9 cellular contexts compared by ENCODE assay signal in the genomic region with DNA sequence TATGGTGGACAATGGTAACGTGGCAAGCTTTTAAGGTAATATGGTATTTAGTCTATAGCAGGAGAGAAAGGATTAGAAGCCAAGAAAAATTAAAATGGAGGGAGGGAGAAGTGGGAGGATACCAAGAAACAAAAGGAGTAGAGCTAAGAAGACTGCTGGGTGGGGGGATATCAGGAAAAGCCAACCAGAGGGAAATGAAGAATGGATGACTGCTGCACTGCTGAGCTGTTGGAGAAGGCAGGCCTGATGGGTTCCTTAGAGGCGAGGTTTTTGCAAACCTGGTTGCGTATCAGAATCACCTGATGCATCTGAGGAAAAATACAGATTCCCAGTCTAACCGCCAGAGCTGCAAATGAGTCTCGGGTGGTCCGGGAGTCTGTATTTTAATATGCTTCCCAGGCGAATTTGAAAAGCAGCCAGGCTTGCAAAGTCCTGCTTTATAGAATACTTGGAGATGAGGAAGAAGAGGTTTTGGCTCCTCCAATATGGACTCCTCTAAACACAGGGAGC.
DNase-seq lines count a peak whose midpoint lies in the region; ATAC-seq and TF ChIP-seq lines count a peak whose summit lies in the region.
"Had no signal": no experiment of that assay in that cellular context is flagged by ENCODE, and none has a peak within 500 bp of the region (broad histone marks: within the 10 kb centered on the region; RNA-seq: fewer than 3 reads in every experiment).

No MANE protein-coding gene starts in this region.

- no peaks in the 10 kb centered on the region for H3K27me3 ChIP-seq in iPS DF 6.9 (ENCODE audit: control insufficient read depth, insufficient read depth, low read length)

- no peaks in the 10 kb centered on the region for H3K36me3 ChIP-seq in iPS DF 6.9 (ENCODE audit: control insufficient read depth, insufficient read depth, low read length)

- no peaks in the 10 kb centered on the region for H3K4me1 ChIP-seq in iPS DF 6.9 (ENCODE audit: control insufficient read depth, insufficient read depth, low read length)

- H3K9me3 Mint-ChIP-seq in stimulated activated memory B cell treated with anti-CD40 and anti-IgM and Interleukin-4, amounts not matched to agents 10 μg/mL and 1 μg/mL and 100 μg/mL, for 72 hours: no peaks in the 10 kb centered on the region

- no CpG with 5 or more reads among the region's 7 CpGs for WGBS in iPS DF 6.9 (ENCODE audit: insufficient coverage, insufficient read length)

- H3K4me1 Mint-ChIP-seq in stimulated activated memory B cell treated with anti-CD40 and anti-IgM and Interleukin-4, amounts not matched to agents 10 μg/mL and 1 μg/mL and 100 μg/mL, for 72 hours: peaks cover 22% of the 10 kb centered on the region

- H3K4me3 ChIP-seq in WI38 (ENCODE audit: low read depth, low read length): peak overlapping the region; percentile 73
- peak overlapping the region; percentile 94 for H3K4me3 ChIP-seq in iPS DF 6.9 (ENCODE audit: low read length)

- peaks cover 10% of the 10 kb centered on the region for H3K36me3 Mint-ChIP-seq in stimulated activated memory B cell treated with anti-CD40 and anti-IgM and Interleukin-4, amounts not matched to agents 10 μg/mL and 1 μg/mL and 100 μg/mL, for 72 hours

- ATAC-seq in stimulated activated memory B cell treated with anti-CD40 and anti-IgM and Interleukin-4, amounts not matched to agents 10 μg/mL and 1 μg/mL and 100 μg/mL, for 72 hours: no peak
- ATAC-seq in HG02642 (IDR thresholded peaks at IDR 0.05; ENCODE audit: poor library complexity, unreplicated experiment) (no peak), GM18873 (IDR thresholded peaks at IDR 0.05; ENCODE audit: low FRiP score, unreplicated experiment) (no peak), GM21619 (IDR thresholded peaks at IDR 0.05; ENCODE audit: unreplicated experiment) (no peak)

- H3K27me3 Mint-ChIP-seq in stimulated activated memory B cell treated with anti-CD40 and anti-IgM and Interleukin-4, amounts not matched to agents 10 μg/mL and 1 μg/mL and 100 μg/mL, for 72 hours: no peaks in the 10 kb centered on the region

- H3K27ac Mint-ChIP-seq in stimulated activated memory B cell treated with anti-CD40 and anti-IgM and Interleukin-4, amounts not matched to agents 10 μg/mL and 1 μg/mL and 100 μg/mL, for 72 hours: peak overlapping the region; percentile 68

- H3K4me3 Mint-ChIP-seq in stimulated activated memory B cell treated with anti-CD40 and anti-IgM and Interleukin-4, amounts not matched to agents 10 μg/mL and 1 μg/mL and 100 μg/mL, for 72 hours: peak overlapping the region; percentile 80

- H3K27ac ChIP-seq in iPS DF 6.9 (ENCODE audit: low read length): no peak overlapping the region

- no peak for TF ChIP-seq CTCF in WI38 (IDR thresholded peaks at IDR 0.05; ENCODE audit: low read depth, low read length)

- DNase-seq in NCI-H2227 (lab: John Stamatoyannopoulos, UW; ENCODE audit: unreplicated experiment) (peak; percentile 40), NCI-H2227 treated with DMSO at 0.1 percent for 48 hours (lab: John Stamatoyannopoulos, UW) (no peak), iPS DF 6.9 (ENCODE audit: low read depth, low spot score) (no peak)
- DNase-seq: SHP77 treated with DMSO at 0.1 percent for 48 hours had no signal

- no peaks in the 10 kb centered on the region for H3K9me3 ChIP-seq in iPS DF 6.9 (ENCODE audit: control insufficient read depth, insufficient read depth, low read length)
